Comparison of ENCODE assay signal across 1 cellular context in genomic region chr5:68711311-68712200, GRCh38.
A peak's percentile ranks its signal among the peaks of the same experiment; 100 is the strongest.
TF ChIP-seq lines count a peak whose summit lies in the region.

No MANE protein-coding gene starts in this region.

TF ChIP-seq in GM12878, 131 proteins besides CTCF, POLR2A, EP300 and RAD21 (continued from another document and continues in another):
- TF ChIP-seq SREBF2 (IDR thresholded peaks at IDR 0.05; ENCODE audit: low read length) (no peak), ZBTB40 (IDR thresholded peaks at IDR 0.05; ENCODE audit: borderline replicate concordance) (no peak), JUNB (IDR thresholded peaks at IDR 0.05) (no peak; the same call in 1 of the 2 replicates), TAF1 (IDR thresholded peaks at IDR 0.05; ENCODE audit: borderline replicate concordance, low read depth, low read length) (0 out of 2 replicates have a peak, but pooled peaks have one; percentile 20), NKRF (conservative IDR thresholded peaks at IDR 0.05) (no peak), IRF4 (IDR thresholded peaks at IDR 0.05; ENCODE audit: low read depth, low read length) (no peak), CHD4 (IDR thresholded peaks at IDR 0.05) (no peak), ZNF217 (IDR thresholded peaks at IDR 0.05) (no peak), TARDBP (IDR thresholded peaks at IDR 0.05; ENCODE audit: borderline replicate concordance) (no peak), SKIL (IDR thresholded peaks at IDR 0.05; ENCODE audit: low read depth, poor library complexity, severe bottlenecking) (peak; percentile 31), IRF3 (IDR thresholded peaks at IDR 0.05) (no peak), TBL1XR1 (IDR thresholded peaks at IDR 0.05; ENCODE audit: low read depth, low read length) (peak; percentile 51; the same call in 1 of the 2 replicates), ZNF384 (IDR thresholded peaks at IDR 0.05; ENCODE audit: borderline replicate concordance, low read depth, low read length) (peak; percentile 89), PKNOX1 (IDR thresholded peaks at IDR 0.05) (no peak; the same call in 1 of the 2 replicates), CUX1 (IDR thresholded peaks at IDR 0.05; ENCODE audit: insufficient replicate concordance, low read depth, low read length) (no peak), ZNF687 (IDR thresholded peaks at IDR 0.05) (no peak), EGR1 (IDR thresholded peaks at IDR 0.05; ENCODE audit: borderline replicate concordance in 1 of 2, low read depth in 2 of 2, low read length in 2 of 2) (no peak), ZBTB11 (CRISPR knock-in tag; IDR thresholded peaks at IDR 0.05) (no peak), PML (IDR thresholded peaks at IDR 0.05; ENCODE audit: low read length) (no peak; the same call in 1 of the 2 replicates), PBX3 (IDR thresholded peaks at IDR 0.05; ENCODE audit: insufficient replicate concordance, low read depth, low read length) (no peak), WRNIP1 (IDR thresholded peaks at IDR 0.05; ENCODE audit: borderline replicate concordance, low read depth, low read length) (no peak)
